In the genomic region with DNA sequence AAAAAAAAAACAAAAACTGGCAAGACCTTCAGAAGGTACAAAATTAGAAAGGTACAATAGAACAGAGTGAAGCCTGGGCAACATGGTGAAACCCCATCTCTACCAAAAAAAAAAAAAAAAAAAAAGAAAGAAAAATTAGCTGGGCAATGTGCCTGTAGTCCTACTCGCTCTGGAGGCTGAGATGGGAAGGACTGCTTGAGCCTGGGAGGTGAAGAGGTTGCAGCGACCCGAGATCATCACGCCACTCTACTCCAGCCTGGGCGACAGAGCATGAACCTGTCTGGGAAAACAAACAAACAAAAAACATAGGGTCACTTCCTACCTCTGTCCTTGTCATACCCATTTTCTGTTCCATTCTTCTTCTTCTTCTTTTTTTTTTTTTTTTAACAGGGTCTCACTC, we compare ENCODE assay signal across 16 cellular contexts. TPM values are rescaled to one million over a fixed set of nuclear protein-coding genes. Genes with fewer than 3 reads are reported as not detected.
DNase-seq lines count a peak whose midpoint lies in the region; ATAC-seq and TF ChIP-seq lines count a peak whose summit lies in the region.
"Had no signal": no experiment of that assay in that cellular context is flagged by ENCODE, and none has a peak within 500 bp of the region (broad histone marks: within the 10 kb centered on the region; RNA-seq: fewer than 3 reads in every experiment).

No MANE protein-coding gene starts in this region.

- CTCF ChIA-PET in CD8-positive, alpha-beta memory T cell (lab: Charles Lee), result interaction anchor here (0.9 kb wide), 1 partner anchor 125 kb away, joined by 3 read pairs; no protein-coding TSS in a partner anchor

- no peaks in the 10 kb centered on the region for H3K9me3 Mint-ChIP-seq in CD8-positive, alpha-beta memory T cell

- 50 to 64% (median 59%) methylated on average over 5 of the region's 5 CpGs for WGBS in ovary, 3 donors

- TF ChIP-seq CTCF in RWPE2 (IDR thresholded peaks at IDR 0.05; ENCODE audit: poor library complexity, severe bottlenecking) (no peak), ovary (IDR thresholded peaks at IDR 0.05) (no peak)

- H3K9me3 ChIP-seq in CD8-positive, alpha-beta memory T cell (ENCODE audit: low read length), result no peaks in the 10 kb centered on the region
- H3K9me3 ChIP-seq in RWPE2 (ENCODE audit: severe bottlenecking) (no peaks in the 10 kb centered on the region), skeletal muscle tissue (ENCODE audit: control insufficient read depth in 3 of 3, low read length in 3 of 3) (no peaks in the 10 kb centered on the region), ovary (no peaks in the 10 kb centered on the region)
- H3K9me3 ChIP-seq: left lung had no signal

- no peaks in the 10 kb centered on the region for H3K27me3 Mint-ChIP-seq in CD8-positive, alpha-beta memory T cell

- TF ChIP-seq EP300 in ovary (IDR thresholded peaks at IDR 0.05), result no peak

- H3K27ac Mint-ChIP-seq in CD8-positive, alpha-beta memory T cell, result peak overlapping the region in 6 of 8 donors; percentile 7 to 73 (median 43)

- POLR2A ChIA-PET in CD8-positive, alpha-beta memory T cell (lab: Charles Lee), result no interaction called here

- peaks cover 12% of the 10 kb centered on the region for H3K4me1 ChIP-seq in CD8-positive, alpha-beta memory T cell (ENCODE audit: insufficient read depth, low read length)
- H3K4me1 ChIP-seq in RWPE2 (ENCODE audit: insufficient read depth, poor library complexity, severe bottlenecking), result peaks cover 8% of the 10 kb centered on the region
- H3K4me1 ChIP-seq in skeletal muscle tissue (ENCODE audit: control insufficient read depth in 3 of 3, insufficient read depth in 3 of 3, low read length in 3 of 3), result peaks cover 24 to 38% (median 31%) of the 10 kb centered on the region in 3 donors
- H3K4me1 ChIP-seq in ovary (ENCODE audit: insufficient read depth), result peaks cover 4% of the 10 kb centered on the region

- no peak for ATAC-seq in RWPE2 (ENCODE audit: low read depth)
- no peak for ATAC-seq in HG03521 (IDR thresholded peaks at IDR 0.05; ENCODE audit: unreplicated experiment)
- ATAC-seq in activated CD4-positive, CD25-positive, alpha-beta regulatory T cell treated with anti-CD3 and anti-CD28 coated beads, Interleukin-2, amount 50 U/mL, for 24 hours, result no peak
- ATAC-seq: stimulated activated naive CD8-positive, alpha-beta T cell treated with anti-CD3 and anti-CD28 coated beads, Interleukin-15, Interleukin-2, amounts not matched to agents 100 U/mL and 50 U/mL, for 24 hours had no signal

- no peaks in the 10 kb centered on the region for H3K27me3 ChIP-seq in CD8-positive, alpha-beta memory T cell (ENCODE audit: insufficient read depth, low read length, poor library complexity, severe bottlenecking)
- H3K27me3 ChIP-seq in RWPE2 (ENCODE audit: insufficient read depth, poor library complexity, severe bottlenecking) (no peaks in the 10 kb centered on the region), skeletal muscle tissue (ENCODE audit: control insufficient read depth in 3 of 3, insufficient read depth in 3 of 3, low read length in 3 of 3) (no peaks in the 10 kb centered on the region), ovary (no peaks in the 10 kb centered on the region)
- H3K27me3 ChIP-seq: left lung had no signal

- H3K36me3 Mint-ChIP-seq in CD8-positive, alpha-beta memory T cell, result peaks cover 0 to 24% (median 3%) of the 10 kb centered on the region in 3 donors

- peaks cover 11 to 12% (median 12%) of the 10 kb centered on the region in 3 donors for H3K4me1 Mint-ChIP-seq in CD8-positive, alpha-beta memory T cell

- H3K4me3 ChIP-seq in CD8-positive, alpha-beta memory T cell (ENCODE audit: low read length), result no peak overlapping the region
- no peak overlapping the region for H3K4me3 ChIP-seq in RWPE2 (ENCODE audit: severe bottlenecking)
- no peak overlapping the region for H3K4me3 ChIP-seq in skeletal muscle tissue (ENCODE audit: low read length in 3 of 3)
- H3K4me3 ChIP-seq in ovary, result no peak overlapping the region
- H3K4me3 ChIP-seq: left lung had no signal

- H3K36me3 ChIP-seq in CD8-positive, alpha-beta memory T cell (ENCODE audit: insufficient read depth, low read length), result peaks cover 4% of the 10 kb centered on the region
- H3K36me3 ChIP-seq in RWPE2 (ENCODE audit: low read depth) (peaks cover 13% of the 10 kb centered on the region), skeletal muscle tissue (ENCODE audit: control insufficient read depth in 3 of 3, insufficient read depth in 3 of 3, low read length in 3 of 3) (peaks cover 3 to 10% (median 4%) of the 10 kb centered on the region in 3 donors), ovary (no peaks in the 10 kb centered on the region)

- H3K27ac ChIP-seq in CD8-positive, alpha-beta memory T cell (ENCODE audit: low read depth, low read length), result no peak overlapping the region
- H3K27ac ChIP-seq in RWPE2 (ENCODE audit: poor library complexity, severe bottlenecking) (peak overlapping the region; percentile 51), skeletal muscle tissue (ENCODE audit: low read depth, low read length) (peak overlapping the region; percentile 91), ovary (no peak overlapping the region)

- intact Hi-C loops in ovary (cut with DNase I), result loop anchor here in 1 of 4 donors (10.0 kb wide), 2 partner anchors 47 to 127 kb away; a partner anchor contains a TSS

- TF ChIP-seq POLR2A in ovary (IDR thresholded peaks at IDR 0.05), result no peak

- H3K9ac ChIP-seq in skeletal muscle tissue (ENCODE audit: low read depth in 1 of 3, low read length in 3 of 3), result no peak overlapping the region

- no peak overlapping the region for H3K4me3 Mint-ChIP-seq in CD8-positive, alpha-beta memory T cell

- no peak for DNase-seq in CD8-positive, alpha-beta memory T cell
- DNase-seq in RWPE2 (ENCODE audit: low spot score) (no peak), fibroblast of peridontal ligament (ENCODE audit: extremely low read depth) (peak; percentile 33), ovary (no peak), A172 (ENCODE audit: low spot score) (no peak)
- DNase-seq: activated CD4-positive, alpha-beta T cell treated with anti-CD3 and anti-CD28 coated beads for 4 hours; effector CD4-positive, alpha-beta T cell; Kasumi-1; left lung; NCI-H146; posterior cingulate gyrus; SHP77; stimulated activated naive CD8-positive, alpha-beta T cell treated with anti-CD3 and anti-CD28 coated beads, Interleukin-15, Interleukin-2, amounts not matched to agents 100 U/mL and 50 U/mL, for 24 hours had no signal

RNA-seq across cellular contexts. Expression of a gene that starts 45.6 kb away (rescaled TPM):
- total RNA-seq in CD8-positive, alpha-beta memory T cell, result 1 to 10 TPM; 1.7 to 2.1 TPM
- polyA plus RNA-seq in CD8-positive, alpha-beta memory T cell, result 1.1 TPM
- 14.1 TPM for total RNA-seq in skeletal muscle tissue
- 10 to 100 TPM; 30.5 to 71.9 (median 45.5) TPM for total RNA-seq in ovary
- 10 to 100 TPM; 29.1 to 36.4 TPM for polyA plus RNA-seq in ovary
- 30.7 and 60.3 TPM in 2 replicates for total RNA-seq in A172 (2014; rRNA removed; shearing (Covaris generic))

RNA-seq across cellular contexts. Expression of a gene that starts 57.2 kb away (rescaled TPM):
- 10 to 100 TPM; 26.0 to 27.2 TPM for total RNA-seq in CD8-positive, alpha-beta memory T cell
- polyA plus RNA-seq in CD8-positive, alpha-beta memory T cell, result 10.2 TPM
- total RNA-seq in skeletal muscle tissue (18.8 TPM), ovary (10 to 100 TPM in 6 of 7 donors, 1 to 10 TPM in 1; 9.3 to 15.0 (median 13.1) TPM)
- polyA plus RNA-seq in ovary, result 10 to 100 TPM in 1 of 2 donors, 1 to 10 TPM in 1; 4.8 to 11.3 TPM
- total RNA-seq in A172 (2014; rRNA removed; shearing (Covaris generic)), result 8.1 and 8.3 TPM in 2 replicates

Comparison
In these comparisons a context has a peak if more than half of its experiments do, and no peak if none do; other contexts are left out.
1. H3K27ac ChIP-seq: peak in RWPE2 (single experiment) and skeletal muscle tissue (single experiment); none in CD8-positive, alpha-beta memory T cell (single experiment) and ovary (0 of 2).